9 cellular contexts compared by ENCODE assay signal in the genomic region with DNA sequence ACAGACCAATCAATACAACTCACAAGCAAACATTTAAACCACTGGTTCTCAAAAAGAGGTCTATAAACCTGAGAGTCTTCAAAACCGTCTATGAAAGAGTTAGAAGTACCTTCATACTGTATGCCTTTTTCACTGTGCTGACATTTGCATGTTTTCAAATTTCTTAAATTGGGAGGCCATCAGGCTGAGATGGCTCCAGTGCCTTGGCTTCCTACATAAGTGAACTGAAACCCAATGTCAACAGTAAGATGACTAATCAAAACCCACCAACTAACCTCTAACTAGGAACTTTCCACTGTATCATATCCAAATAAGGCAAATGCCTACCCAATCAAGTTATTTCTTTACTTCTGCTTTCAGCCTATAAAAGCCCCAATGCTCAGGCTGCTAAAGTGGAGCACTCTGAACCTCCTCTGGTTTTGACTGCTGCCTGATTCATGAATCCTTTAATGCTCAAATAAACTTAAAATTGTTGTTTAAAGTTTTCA. TPM values are rescaled to one million over a fixed set of nuclear protein-coding genes. Genes with fewer than 3 reads are reported as not detected.
DNase-seq lines count a peak whose midpoint lies in the region; ATAC-seq, FAIRE-seq and TF ChIP-seq lines count a peak whose summit lies in the region.
"Had no signal": no experiment of that assay in that cellular context is flagged by ENCODE, and none has a peak within 500 bp of the region (broad histone marks: within the 10 kb centered on the region; RNA-seq: fewer than 3 reads in every experiment).

No MANE protein-coding gene starts in this region.

- CTCF ChIA-PET in K562 (lab: Yijun Ruan, JAX; ENCODE audit: low intra/inter-chr PET ratio), result no interaction called here

- H3K9me3 ChIP-seq in K562 (replicated peaks; ENCODE audit: control insufficient read depth, insufficient read depth, low read depth, low read length) (no peaks in the 10 kb centered on the region), tibial artery (no peaks in the 10 kb centered on the region)

- no peak for TF ChIP-seq CTCF in GM06990 (IDR thresholded peaks at IDR 0.05; ENCODE audit: insufficient read depth, low read length, poor library complexity, severe bottlenecking)
- no peak for TF ChIP-seq CTCF in K562 (IDR thresholded peaks at IDR 0.05 in 2 of 3, conservative IDR thresholded peaks at IDR 0.05 in 1 of 3; ENCODE audit: insufficient read depth in 2 of 3, low read depth in 1 of 3, low read length in 3 of 3)
- no peak for TF ChIP-seq CTCF in tibial artery (IDR thresholded peaks at IDR 0.05)

- H3K27ac ChIP-seq in K562 (ENCODE audit: extremely low read depth, low read depth, low read length) (peak overlapping the region; percentile 89), tibial artery (no peak overlapping the region)

- H3K4me2 ChIP-seq in K562 (ENCODE audit: insufficient read depth, low read length), result peak overlapping the region; percentile 21; the same call in 1 of the 2 replicates

- H3K9me1 ChIP-seq in K562 (ENCODE audit: control insufficient read depth, insufficient read depth, low read length), result no peaks in the 10 kb centered on the region

- peak overlapping the region in 1 of 2 experiments; percentile 45; a peak in 2 of 4 replicates for H3K9ac ChIP-seq in K562 (ENCODE audit: insufficient read depth in 1 of 2, low read depth in 2 of 2, low read length in 2 of 2)

- intact Hi-C loops in K562 (cut with micrococcal nuclease), result loop anchor here (2.0 to 5.0 kb wide), 2 partner anchors 35 to 245 kb away; a partner anchor contains a TSS
- intact Hi-C loops in tibial artery (cut with DNase I; ENCODE audit: low total_unique reads), result no loop called here

- peak; percentile 68 for ATAC-seq in GM21526 (IDR thresholded peaks at IDR 0.05; ENCODE audit: low FRiP score, unreplicated experiment)
- peak; percentile 35 for ATAC-seq in K562

- POLR2A ChIA-PET in K562 (lab: Yijun Ruan, JAX), result interaction anchor here (0.6 to 1.4 kb wide), 4 partner anchors 9 to 191 kb away, joined by 3 to 5 read pairs (median 4); no protein-coding TSS in a partner anchor

- peaks cover 69% of the 10 kb centered on the region for H3K79me2 ChIP-seq in K562 (ENCODE audit: control insufficient read depth, insufficient read depth, low read length)

- H3K36me3 ChIP-seq in GM06990 (ENCODE audit: control insufficient read depth, insufficient read depth, low read length) (peaks cover 3% of the 10 kb centered on the region), K562 (ENCODE audit: control insufficient read depth, insufficient read depth, low read length) (peaks cover 14% of the 10 kb centered on the region; the same call in 2 of the 3 replicates), tibial artery (peaks cover 3 to 13% (median 12%) of the 10 kb centered on the region in 3 donors)

- in situ Hi-C loops in K562 (cut with MboI), result no loop called here

- H3K27me3 ChIP-seq in GM06990 (replicated peaks; ENCODE audit: control insufficient read depth, insufficient read depth, low read length) (no peaks in the 10 kb centered on the region), K562 (ENCODE audit: control insufficient read depth in 2 of 2, insufficient read depth in 2 of 2, low read length in 2 of 2) (no peaks in the 10 kb centered on the region), tibial artery (no peaks in the 10 kb centered on the region)

- no peak for TF ChIP-seq RAD21 in K562 (CRISPR knock-in tag; conservative IDR thresholded peaks at IDR 0.05 in 1 of 2, IDR thresholded peaks at IDR 0.05 in 1 of 2)

- DNase-seq in GM06990 (ENCODE audit: extremely low read depth, insufficient read length) (peak; percentile 44), LHCN-M2 (ENCODE audit: low read depth) (peak; percentile 15), K562 (ENCODE audit: extremely low read depth in 1 of 4, low spot score in 3 of 4) (peak in 2 of 4 experiments; percentile 31 to 59), tibial artery (no peak), GDM1 (lab: John Stamatoyannopoulos, UW) (no peak), NCI-H345 (lab: John Stamatoyannopoulos, UW) (no peak), NCI-H524 (lab: John Stamatoyannopoulos, UW) (no peak)
- DNase-seq: NCI-H774 had no signal

- H3K4me1 ChIP-seq in K562 (replicated peaks in 1 of 2; ENCODE audit: control insufficient read depth in 2 of 2, insufficient read depth in 2 of 2, low read length in 2 of 2), result peaks cover 8 to 46% of the 10 kb centered on the region in 2 experiments; a peak in 4 of 5 replicates
- peaks cover 0 to 31% (median 20%) of the 10 kb centered on the region in 4 donors for H3K4me1 ChIP-seq in tibial artery

- WGBS in K562 (ENCODE audit: insufficient coverage, low coverage, missing lambda C conversion rate), result 0% methylated on average over 1 of the region's 1 CpG

- FAIRE-seq in K562 (lab: Jason Lieb, UNC), result peak; percentile 62

- H2AFZ ChIP-seq in K562 (ENCODE audit: low read depth, low read length), result 0 out of 2 replicates have a peak overlapping the region, but pooled peaks have one; percentile 7

- H3K4me3 ChIP-seq in GM06990 (replicated peaks; ENCODE audit: low read depth, low read length) (no peak overlapping the region), K562 (peak overlapping the region; percentile 8; the same call in 1 of the 2 replicates), tibial artery (no peak overlapping the region)

- peak; percentile 47; the same call in 1 of the 2 replicates for TF ChIP-seq POLR2A in K562 (conservative IDR thresholded peaks at IDR 0.05)

- peak; percentile 56 for TF ChIP-seq EP300 in K562 (IDR thresholded peaks at IDR 0.05; ENCODE audit: low read length)

- no peaks in the 10 kb centered on the region for H4K20me1 ChIP-seq in K562 (replicated peaks; ENCODE audit: control insufficient read depth, insufficient read depth, low read length)

- no TSS peak for BruUV-seq in K562 (replicated peaks; lab: Mats Ljungman, UMichigan)

TF ChIP-seq in K562, 482 proteins besides CTCF, POLR2A, EP300 and RAD21 (continues in another document):
- TF ChIP-seq MAFG (tag; conservative IDR thresholded peaks at IDR 0.05), result peak; percentile 83
- peak; percentile 89 for TF ChIP-seq FOSL1 (tag; conservative IDR thresholded peaks at IDR 0.05)
- TF ChIP-seq, protein P1, sequence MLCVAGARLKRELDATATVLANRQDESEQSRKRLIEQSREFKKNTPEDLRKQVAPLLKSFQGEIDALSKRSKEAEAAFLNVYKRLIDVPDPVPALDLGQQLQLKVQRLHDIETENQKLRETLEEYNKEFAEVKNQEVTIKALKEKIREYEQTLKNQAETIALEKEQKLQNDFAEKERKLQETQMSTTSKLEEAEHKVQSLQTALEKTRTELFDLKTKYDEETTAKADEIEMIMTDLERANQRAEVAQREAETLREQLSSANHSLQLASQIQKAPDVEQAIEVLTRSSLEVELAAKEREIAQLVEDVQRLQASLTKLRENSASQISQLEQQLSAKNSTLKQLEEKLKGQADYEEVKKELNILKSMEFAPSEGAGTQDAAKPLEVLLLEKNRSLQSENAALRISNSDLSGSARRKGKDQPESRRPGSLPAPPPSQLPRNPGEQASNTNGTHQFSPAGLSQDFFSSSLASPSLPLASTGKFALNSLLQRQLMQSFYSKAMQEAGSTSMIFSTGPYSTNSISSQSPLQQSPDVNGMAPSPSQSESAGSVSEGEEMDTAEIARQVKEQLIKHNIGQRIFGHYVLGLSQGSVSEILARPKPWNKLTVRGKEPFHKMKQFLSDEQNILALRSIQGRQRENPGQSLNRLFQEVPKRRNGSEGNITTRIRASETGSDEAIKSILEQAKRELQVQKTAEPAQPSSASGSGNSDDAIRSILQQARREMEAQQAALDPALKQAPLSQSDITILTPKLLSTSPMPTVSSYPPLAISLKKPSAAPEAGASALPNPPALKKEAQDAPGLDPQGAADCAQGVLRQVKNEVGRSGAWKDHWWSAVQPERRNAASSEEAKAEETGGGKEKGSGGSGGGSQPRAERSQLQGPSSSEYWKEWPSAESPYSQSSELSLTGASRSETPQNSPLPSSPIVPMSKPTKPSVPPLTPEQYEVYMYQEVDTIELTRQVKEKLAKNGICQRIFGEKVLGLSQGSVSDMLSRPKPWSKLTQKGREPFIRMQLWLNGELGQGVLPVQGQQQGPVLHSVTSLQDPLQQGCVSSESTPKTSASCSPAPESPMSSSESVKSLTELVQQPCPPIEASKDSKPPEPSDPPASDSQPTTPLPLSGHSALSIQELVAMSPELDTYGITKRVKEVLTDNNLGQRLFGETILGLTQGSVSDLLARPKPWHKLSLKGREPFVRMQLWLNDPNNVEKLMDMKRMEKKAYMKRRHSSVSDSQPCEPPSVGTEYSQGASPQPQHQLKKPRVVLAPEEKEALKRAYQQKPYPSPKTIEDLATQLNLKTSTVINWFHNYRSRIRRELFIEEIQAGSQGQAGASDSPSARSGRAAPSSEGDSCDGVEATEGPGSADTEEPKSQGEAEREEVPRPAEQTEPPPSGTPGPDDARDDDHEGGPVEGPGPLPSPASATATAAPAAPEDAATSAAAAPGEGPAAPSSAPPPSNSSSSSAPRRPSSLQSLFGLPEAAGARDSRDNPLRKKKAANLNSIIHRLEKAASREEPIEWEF (CRISPR knock-in tag; IDR thresholded peaks at IDR 0.05), result peak; percentile 92
- peak; percentile 50 to 63; a peak in 3 of 4 replicates for TF ChIP-seq NRF1 (conservative IDR thresholded peaks at IDR 0.05 in 1 of 2, IDR thresholded peaks at IDR 0.05 in 1 of 2)

RNA-seq across cellular contexts. Expression of a gene that starts 35.1 kb away (rescaled TPM):
- 11.5 and 20.8 TPM in 2 replicates for total RNA-seq in LHCN-M2 (2014; rRNA removed)
- polyA plus RNA-seq in LHCN-M2 (2012), result 9.8 TPM
- 60.8 and 144 TPM in 2 replicates for total RNA-seq in K562 (2011; cell fraction: chromatin; rRNA removed; ENCODE audit: low replicate concordance)
- total RNA-seq in K562 (2011; cell fraction: nucleolus; rRNA removed), result 25.8 and 30.5 TPM in 2 replicates
- total RNA-seq in K562 (2011; cell fraction: nucleoplasm; rRNA removed), result 59.5 and 73.2 TPM in 2 replicates
- total RNA-seq in K562 (2014; rRNA removed), result 7.0 and 12.4 TPM in 2 replicates
- 18.0 and 23.0 TPM in 2 replicates for total RNA-seq in K562 (2014; rRNA removed; fragmentation: Illumina TruSeq; extraction: Trizol)
- 20.8 and 21.6 TPM in 2 replicates for total RNA-seq in K562 (2015; rRNA removed; fragmentation: Illumina TruSeq; extraction: Trizol)
- total RNA-seq in K562 (2021), result 14.9 and 15.1 TPM in 2 replicates
- 14.1 and 14.8 TPM in 2 replicates for polyA plus RNA-seq in K562 (2011; rRNA removed)
- polyA plus RNA-seq in K562 (2011; cell fraction: cytosol; rRNA removed), result 3.2 and 6.6 TPM in 2 replicates
- polyA plus RNA-seq in K562 (2011; cell fraction: nucleus; rRNA removed), result 22.0 and 28.3 TPM in 2 replicates
- 9.9 and 11.8 TPM in 2 replicates for polyA plus RNA-seq in K562 (2012)
- 13.5 and 14.9 TPM in 2 replicates for polyA plus RNA-seq in K562 (2014; fragmentation: Illumina TruSeq; extraction: Trizol)
- polyA plus RNA-seq in K562 (2014; fragmentation: Nextera tagmentation; extraction: Ambion mirVana), result 1 to 10 TPM; 2.3 to 6.1 TPM
- 10.1 TPM in 2 replicates for polyA plus RNA-seq in K562 (2014; rRNA removed)
- 24.7 and 30.3 TPM in 2 replicates for polyA minus RNA-seq in K562 (2011; rRNA and poly(A)+ RNA removed)
- polyA minus RNA-seq in K562 (2011; cell fraction: cytosol; rRNA and poly(A)+ RNA removed), result 7.3 and 8.3 TPM in 2 replicates
- 21.7 and 34.0 TPM in 2 replicates for polyA minus RNA-seq in K562 (2011; cell fraction: nucleus; rRNA and poly(A)+ RNA removed)

Comparison
In these comparisons a context has a peak if more than half of its experiments do, and no peak if none do; other contexts are left out.
1. DNase-seq: peak in GM06990 (single experiment) and LHCN-M2 (single experiment); none in tibial artery (0 of 2), GDM1 (single experiment), NCI-H345 (single experiment) and NCI-H524 (0 of 2).